29 cellular contexts compared by ENCODE assay signal in genomic region chr19:51809787-51810186, GRCh38. TPM values are rescaled to one million over a fixed set of nuclear protein-coding genes. Genes with fewer than 3 reads are reported as not detected.
DNase-seq lines count a peak whose midpoint lies in the region; ATAC-seq and TF ChIP-seq lines count a peak whose summit lies in the region.
"Had no signal": no experiment of that assay in that cellular context is flagged by ENCODE, and none has a peak within 500 bp of the region (broad histone marks: within the 10 kb centered on the region; RNA-seq: fewer than 3 reads in every experiment).

No MANE protein-coding gene starts in this region.

- intact Hi-C loops in left ventricle myocardium superior (cut with micrococcal nuclease) = no loop called here
- intact Hi-C loops in Right ventricle myocardium inferior (cut with DNase I) = loop anchor here (5.0 kb wide), 1 partner anchor 32 kb away; no protein-coding TSS in a partner anchor

- TF ChIP-seq CTCF in RWPE2 (IDR thresholded peaks at IDR 0.05; ENCODE audit: poor library complexity, severe bottlenecking) (no peak), fibroblast of the aortic adventitia (IDR thresholded peaks at IDR 0.05; ENCODE audit: insufficient read depth, low read length) (no peak), upper lobe of left lung (IDR thresholded peaks at IDR 0.05) (no peak)

- no peaks in the 10 kb centered on the region for H3K9me3 ChIP-seq in RWPE2 (ENCODE audit: severe bottlenecking)
- H3K9me3 ChIP-seq in upper lobe of left lung = peaks cover 0 to 5% (median 0%) of the 10 kb centered on the region in 4 donors
- H3K9me3 ChIP-seq: adrenal gland, BE2C, body of pancreas, tibial artery had no signal

- no peak for TF ChIP-seq EP300 in upper lobe of left lung (IDR thresholded peaks at IDR 0.05)

- no peak for TF ChIP-seq POLR2A in upper lobe of left lung (IDR thresholded peaks at IDR 0.05)

- WGBS in upper lobe of left lung, 2 donors = 40 to 44% methylated on average over 4 of the region's 4 CpGs

- peaks cover 25% of the 10 kb centered on the region for H3K4me1 ChIP-seq in RWPE2 (ENCODE audit: insufficient read depth, poor library complexity, severe bottlenecking)
- H3K4me1 ChIP-seq in upper lobe of left lung = peaks cover 2 to 45% (median 24%) of the 10 kb centered on the region in 4 donors
- H3K4me1 ChIP-seq: BE2C, body of pancreas, tibial artery had no signal

- H3K27ac ChIP-seq in RWPE2 (ENCODE audit: poor library complexity, severe bottlenecking) = peak overlapping the region; percentile 39
- H3K27ac ChIP-seq in upper lobe of left lung = peak overlapping the region in 3 of 4 donors; percentile 17 to 52 (median 38)
- H3K27ac ChIP-seq: body of pancreas, PC-9, stomach, tibial artery had no signal

- no peak overlapping the region for H3K4me3 ChIP-seq in RWPE2 (ENCODE audit: severe bottlenecking)
- H3K4me3 ChIP-seq in fibroblast of the aortic adventitia (ENCODE audit: low read depth, low read length) = no peak overlapping the region
- no peak overlapping the region for H3K4me3 ChIP-seq in upper lobe of left lung
- H3K4me3 ChIP-seq: adrenal gland, body of pancreas, PC-9, stomach, tibial artery had no signal

- DNase-seq in left ventricle myocardium superior (no peak), Right ventricle myocardium inferior (ENCODE audit: missing footprints) (no peak), RWPE2 (ENCODE audit: low spot score) (no peak), fibroblast of the aortic adventitia (ENCODE audit: low read depth) (peak; percentile 72), upper lobe of left lung (no peak), NCI-H774 (lab: John Stamatoyannopoulos, UW) (no peak)
- DNase-seq: activated CD4-positive, CD25-positive, alpha-beta regulatory T cell; activated CD8-positive, alpha-beta memory T cell treated with anti-CD3 and anti-CD28 coated beads, Interleukin-2, amount 10 ng/mL, durations not matched to agents 7 days and 5 days; activated naive CD4-positive, alpha-beta T cell; activated T-cell treated with anti-CD3 and anti-CD28 coated beads, Interleukin-2, amount 50 U/mL, for 72 hours; BE2C; body of pancreas; effector memory CD8-positive, alpha-beta T cell; HCEC 1CT; IMR-90; NCI-H1048; NCI-H1694; NCI-H2171; NK-92 treated with Interleukin-12 subunit alpha and Interleukin-12 subunit beta, amount 100 ng/mL, for 24 hours; PC-9; stomach had no signal

- no peaks in the 10 kb centered on the region for H3K27me3 ChIP-seq in RWPE2 (ENCODE audit: insufficient read depth, poor library complexity, severe bottlenecking)
- no peaks in the 10 kb centered on the region for H3K27me3 ChIP-seq in upper lobe of left lung
- H3K27me3 ChIP-seq: adrenal gland, BE2C, body of pancreas, stomach, tibial artery had no signal

- H3K36me3 ChIP-seq in RWPE2 (ENCODE audit: low read depth) (no peaks in the 10 kb centered on the region), upper lobe of left lung (no peaks in the 10 kb centered on the region)
- H3K36me3 ChIP-seq: adrenal gland, BE2C, tibial artery had no signal

- ATAC-seq in left ventricle myocardium superior (peak; percentile 54), Right ventricle myocardium inferior (no peak), RWPE2 (ENCODE audit: low read depth) (peak; percentile 42; the same call in 1 of the 3 replicates), upper lobe of left lung (ENCODE audit: low FRiP score in 2 of 2) (peak in 1 of 2 donors; percentile 53), HG03378 (IDR thresholded peaks at IDR 0.05; ENCODE audit: unreplicated experiment) (no peak), HG03565 (IDR thresholded peaks at IDR 0.05; ENCODE audit: unreplicated experiment) (no peak)
- ATAC-seq: activated CD8-positive, alpha-beta memory T cell treated with anti-CD3 and anti-CD28 coated beads, Interleukin-2, amount 10 ng/mL, durations not matched to agents 7 days and 5 days; activated T-cell treated with anti-CD3 and anti-CD28 coated beads, Interleukin-2, amount 50 U/mL, for 72 hours; body of pancreas; effector memory CD8-positive, alpha-beta T cell had no signal

RNA-seq across cellular contexts. Expression of gene FPR3, which starts 14.8 kb away (rescaled TPM):
- 5.0 TPM for total RNA-seq in left ventricle myocardium superior
- 7.2 TPM for total RNA-seq in Right ventricle myocardium inferior
- total RNA-seq in fibroblast of the aortic adventitia (ENCODE audit: low replicate concordance) = not detected in 2 replicates
- total RNA-seq in upper lobe of left lung = 10 to 100 TPM in 5 of 6 donors, 1 to 10 TPM in 1; 8.8 to 50.9 (median 20.1) TPM
- total RNA-seq: activated CD8-positive, alpha-beta memory T cell treated with anti-CD3 and anti-CD28 coated beads, Interleukin-2, amount 10 ng/mL, durations not matched to agents 7 days and 5 days; activated T-cell treated with anti-CD3 and anti-CD28 coated beads, Interleukin-2, amount 50 U/mL, for 72 hours; chondrocyte; G401; IMR-90; myocyte; PC-9; progenitor cell of endocrine pancreas had no signal

RNA-seq across cellular contexts. Expression of gene FPR2, which starts 48.8 kb away (rescaled TPM):
- total RNA-seq in left ventricle myocardium superior (1.0 TPM), Right ventricle myocardium inferior (0.95 TPM), fibroblast of the aortic adventitia (ENCODE audit: low replicate concordance) (not detected in 2 replicates), upper lobe of left lung (10 to 100 TPM in 3 of 6 donors, 1 to 10 TPM in 3; 4.2 to 52.4 (median 20.5) TPM)
- total RNA-seq: activated CD8-positive, alpha-beta memory T cell treated with anti-CD3 and anti-CD28 coated beads, Interleukin-2, amount 10 ng/mL, durations not matched to agents 7 days and 5 days; activated T-cell treated with anti-CD3 and anti-CD28 coated beads, Interleukin-2, amount 50 U/mL, for 72 hours; chondrocyte; G401; IMR-90; myocyte; PC-9; progenitor cell of endocrine pancreas had no signal

RNA-seq across cellular contexts. Expression of gene FPR1, which starts 58.1 kb away (rescaled TPM):
- 4.3 TPM for total RNA-seq in left ventricle myocardium superior
- total RNA-seq in Right ventricle myocardium inferior = 5.3 TPM
- total RNA-seq in fibroblast of the aortic adventitia (ENCODE audit: low replicate concordance) = not detected in 2 replicates
- 100 to 1,000 TPM in 1 of 6 donors, 10 to 100 TPM in 5; 17.0 to 105 (median 39.8) TPM for total RNA-seq in upper lobe of left lung
- total RNA-seq: activated CD8-positive, alpha-beta memory T cell treated with anti-CD3 and anti-CD28 coated beads, Interleukin-2, amount 10 ng/mL, durations not matched to agents 7 days and 5 days; activated T-cell treated with anti-CD3 and anti-CD28 coated beads, Interleukin-2, amount 50 U/mL, for 72 hours; chondrocyte; G401; IMR-90; PC-9; progenitor cell of endocrine pancreas had no signal

Comparison
In these comparisons a context has a peak if more than half of its experiments do, and no peak if none do; other contexts are left out.
1. ATAC-seq: peak in left ventricle myocardium superior (single experiment) and RWPE2 (single experiment); none in Right ventricle myocardium inferior (single experiment), HG03378 (single experiment) and HG03565 (single experiment).